Comparison of ENCODE assay signal across 34 cellular contexts in the genomic region with DNA sequence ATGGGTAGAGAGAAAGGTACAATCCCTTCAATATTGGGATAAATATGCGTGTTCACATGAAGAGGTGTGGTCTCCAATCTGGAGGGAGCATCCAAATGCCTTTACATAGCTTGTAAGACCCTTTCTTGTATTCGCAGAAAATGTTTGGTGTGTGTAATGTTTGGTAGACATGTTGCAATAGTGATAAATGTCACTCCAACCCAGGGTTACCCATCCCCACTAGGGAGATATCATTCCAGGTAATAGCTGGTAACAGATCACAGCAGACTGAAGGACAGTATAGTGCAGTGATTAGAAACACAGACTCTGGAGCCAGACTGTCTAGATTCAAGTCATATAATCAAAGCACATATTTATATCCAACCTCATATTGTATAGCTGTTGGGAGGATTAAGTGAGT.
"Had no signal": no experiment of that assay in that cellular context is flagged by ENCODE, and none has a peak within 500 bp of the region (broad histone marks: within the 10 kb centered on the region; RNA-seq: fewer than 3 reads in every experiment).

No MANE protein-coding gene starts in this region.

- FAIRE-seq: astrocyte, bronchial epithelial cell had no signal

- H3K27ac ChIP-seq: adrenal gland, ascending aorta, body of pancreas, brain microvascular endothelial cell, breast epithelium, cardiac muscle cell had no signal

- H3K4me1 ChIP-seq: adrenal gland, ascending aorta, body of pancreas, breast epithelium had no signal

- H3K9me3 ChIP-seq: adrenal gland, ascending aorta, body of pancreas, breast epithelium had no signal

- DNase-seq: activated effector memory CD4-positive, alpha-beta T cell treated with anti-CD3 and anti-CD28 coated beads, Interleukin-2, amount 50 U/mL, for 16 hours; activated effector memory CD4-positive, alpha-beta T cell treated with Interleukin-2 at 50 U/mL for 16 hours; activated gamma-delta T cell; activated gamma-delta T cell treated with Interleukin-2 at 50 U/mL for 16 hours; activated naive CD4-positive, alpha-beta T cell; activated naive CD4-positive, alpha-beta T cell treated with anti-CD3 and anti-CD28 coated beads for 36 hours; activated naive CD4-positive, alpha-beta T cell treated with anti-CD3 and anti-CD28 coated beads, Interleukin-2, amount 10 ng/mL, durations not matched to agents 7 days and 5 days; activated naive CD4-positive, alpha-beta T cell treated with anti-CD3 and anti-CD28 coated beads, Interleukin-2, amount 50 U/mL, for 16 hours; activated naive CD4-positive, alpha-beta T cell treated with Interleukin-2 at 50 U/mL for 16 hours; activated naive CD8-positive, alpha-beta T cell treated with anti-CD3 and anti-CD28 coated beads for 36 hours; activated naive CD8-positive, alpha-beta T cell treated with anti-CD3 and anti-CD28 coated beads, Interleukin-2, amount 10 ng/mL, durations not matched to agents 7 days and 5 days; activated naive CD8-positive, alpha-beta T cell treated with anti-CD3 and anti-CD28 coated beads, Interleukin-2, amount 50 U/mL, for 24 hours; activated T-cell treated with anti-CD3 and anti-CD28 coated beads, Interleukin-2, amount 50 U/mL, for 1 hour; activated T-cell treated with anti-CD3 and anti-CD28 coated beads, Interleukin-2, amount 50 U/mL, for 24 hours; activated T-cell treated with anti-CD3 and anti-CD28 coated beads, Interleukin-2, amount 50 U/mL, for 4 hours; activated T-cell treated with anti-CD3 and anti-CD28 coated beads, Interleukin-2, amount 50 U/mL, for 48 hours; activated T-cell treated with anti-CD3 and anti-CD28 coated beads, Interleukin-2, amount 50 U/mL, for 72 hours; adrenal gland; amniotic stem cell; amygdala; anterior cingulate cortex; aorta; body of pancreas; brain microvascular endothelial cell; caudate nucleus; central memory CD4-positive, alpha-beta T cell; cerebellar nuclear complex had no signal

- H3K4me3 ChIP-seq: adrenal gland, ascending aorta, body of pancreas, breast epithelium, cardiac muscle cell had no signal

- H3K36me3 ChIP-seq: adrenal gland, ascending aorta, brain microvascular endothelial cell, breast epithelium, cardiac muscle cell had no signal

- H3K27me3 ChIP-seq: adrenal gland, ascending aorta, body of pancreas, brain microvascular endothelial cell, breast epithelium, cardiac muscle cell had no signal

- ATAC-seq: activated naive CD4-positive, alpha-beta T cell treated with anti-CD3 and anti-CD28 coated beads, Interleukin-2, amount 50 U/mL, for 72 hours; activated naive CD8-positive, alpha-beta T cell treated with anti-CD3 and anti-CD28 coated beads, Interleukin-2, amount 50 U/mL, for 24 hours; activated T-cell treated with anti-CD3 and anti-CD28 coated beads, Interleukin-2, amount 50 U/mL, for 4 hours; activated T-cell treated with anti-CD3 and anti-CD28 coated beads, Interleukin-2, amount 50 U/mL, for 72 hours; activated T-helper 17 cell treated with anti-CD3 and anti-CD28 coated beads, Interleukin-2, amount 50 U/mL, for 72 hours; body of pancreas had no signal
